In the genomic region with DNA sequence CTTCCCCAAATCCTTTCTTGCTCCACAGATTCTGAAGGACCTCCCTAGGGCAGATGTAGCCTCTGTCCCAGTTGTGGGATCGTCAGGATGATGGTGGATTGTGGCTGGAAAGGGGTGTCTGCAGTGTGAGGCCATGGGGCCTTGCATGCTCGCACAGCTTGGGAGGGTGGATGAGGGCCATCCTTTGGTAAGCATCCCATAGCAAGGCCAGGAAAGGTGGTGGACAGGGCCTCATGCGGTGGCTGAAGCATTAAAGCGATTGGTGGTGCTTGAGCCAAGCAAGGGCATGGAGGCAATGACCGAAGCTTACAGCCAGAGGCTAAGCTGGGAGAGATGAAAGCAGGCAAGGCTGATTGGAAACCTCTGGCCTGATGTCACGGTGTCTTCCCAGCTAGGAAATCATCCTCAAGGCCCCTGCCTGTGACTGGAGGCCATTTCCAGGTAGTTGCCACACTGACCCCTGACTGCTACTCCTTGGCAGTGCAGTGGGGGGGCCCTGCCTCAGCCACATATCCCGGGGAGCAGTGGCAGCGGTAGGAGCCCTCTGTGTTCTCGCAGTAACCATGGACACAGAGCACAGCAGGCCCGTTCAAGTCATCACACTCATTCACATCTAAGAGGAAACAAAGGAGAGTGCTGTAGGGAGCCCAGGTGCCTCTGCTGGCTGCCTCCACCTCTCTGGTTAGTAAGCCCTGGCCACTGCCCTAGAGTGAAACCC, we compare ENCODE assay signal across 12 cellular contexts. TPM values are rescaled to one million over a fixed set of nuclear protein-coding genes. Genes with fewer than 3 reads are reported as not detected.
DNase-seq lines count a peak whose midpoint lies in the region; ATAC-seq and TF ChIP-seq lines count a peak whose summit lies in the region.
"Had no signal": no experiment of that assay in that cellular context is flagged by ENCODE, and none has a peak within 500 bp of the region (broad histone marks: within the 10 kb centered on the region; RNA-seq: fewer than 3 reads in every experiment).

No MANE protein-coding gene starts in this region.

- POLR2A ChIA-PET in RWPE1 (lab: Yijun Ruan, JAX; ENCODE audit: low non-redundant PET) = no interaction called here
- POLR2A ChIA-PET in HEK293T (lab: Yijun Ruan, JAX) = interaction anchor here (1.1 to 1.8 kb wide), 2 partner anchors 8 to 30 kb away, joined by 3 read pairs; no protein-coding TSS in a partner anchor

- peak overlapping the region; percentile 65; the same call in 1 of the 2 replicates for H3K9ac ChIP-seq in iPS-20b (ENCODE audit: low read depth, low read length)

- H3K27me3 ChIP-seq in right atrium auricular region (no peaks in the 10 kb centered on the region), iPS-20b (ENCODE audit: insufficient read depth, low read length) (no peaks in the 10 kb centered on the region)
- H3K27me3 ChIP-seq: ascending aorta had no signal

- CTCF ChIA-PET in RWPE1 (lab: Yijun Ruan, JAX) = interaction anchor here (0.6 to 0.7 kb wide), 3 partner anchors 111 to 1099 kb away, joined by 3 to 4 read pairs (median 3); partner anchors contain the start of gene LTBP2
- CTCF ChIA-PET in HEK293T (lab: Yijun Ruan, JAX) = interaction anchor here (0.8 to 1.2 kb wide), 2 partner anchors 12 to 382 kb away, joined by 3 to 6 read pairs; no protein-coding TSS in a partner anchor

- ATAC-seq in Right ventricle myocardium inferior = no peak
- ATAC-seq in GM21423 (IDR thresholded peaks at IDR 0.05; ENCODE audit: unreplicated experiment) = no peak
- ATAC-seq: activated CD8-positive, alpha-beta T cell treated with anti-CD3 and anti-CD28 coated beads, Interleukin-2, amount 10 ng/mL, durations not matched to agents 7 days and 5 days; stimulated activated memory B cell treated with anti-CD40 and anti-IgM and Interleukin-4, amounts not matched to agents 10 μg/mL and 1 μg/mL and 100 μg/mL, for 72 hours had no signal

- H3K36me3 ChIP-seq in right atrium auricular region (peaks cover 19% of the 10 kb centered on the region), iPS-20b (ENCODE audit: insufficient read depth, low read depth, low read length) (peaks cover 10% of the 10 kb centered on the region; the same call in 1 of the 2 replicates)

- intact Hi-C loops in Right ventricle myocardium inferior (cut with DNase I) = loop anchor here (5.0 kb wide), 1 partner anchor 112 kb away; the partner anchor contains the start of gene LTBP2

- no peaks in the 10 kb centered on the region for H3K9me3 ChIP-seq in right atrium auricular region
- H3K9me3 ChIP-seq in iPS-20b (ENCODE audit: insufficient read depth, low read depth, low read length) = no peaks in the 10 kb centered on the region
- H3K9me3 ChIP-seq: ascending aorta had no signal

- H3K4me1 ChIP-seq in right atrium auricular region (peaks cover 0 to 11% of the 10 kb centered on the region in 2 donors), iPS-20b (ENCODE audit: insufficient read depth, low read length) (peaks cover 11% of the 10 kb centered on the region; the same call in 1 of the 2 replicates)
- H3K4me1 ChIP-seq: ascending aorta had no signal

- H3K27ac ChIP-seq in right atrium auricular region (no peak overlapping the region), RWPE1 (peak overlapping the region; percentile 51), iPS-20b (ENCODE audit: low read length) (peak overlapping the region; percentile 65)

- DNase-seq in right atrium auricular region (ENCODE audit: low spot score) = peak; percentile 55
- no peak for DNase-seq in Right ventricle myocardium inferior (ENCODE audit: missing footprints)
- DNase-seq in RWPE1 (ENCODE audit: low spot score) = no peak
- DNase-seq in NCI-H1694 treated with DMSO at 0.1 percent for 48 hours (lab: John Stamatoyannopoulos, UW) = no peak
- DNase-seq in NK-92 treated with Interleukin-12 subunit alpha and Interleukin-12 subunit beta, amount 100 ng/mL, for 24 hours (lab: John Stamatoyannopoulos, UW) = no peak
- DNase-seq in HEK293T (ENCODE audit: extremely low spot score) = no peak
- DNase-seq: activated CD8-positive, alpha-beta T cell treated with anti-CD3 and anti-CD28 coated beads, Interleukin-2, amount 10 ng/mL, durations not matched to agents 7 days and 5 days; activated effector memory CD4-positive, alpha-beta T cell treated with Interleukin-2 at 50 U/mL for 16 hours had no signal

- no peak for TF ChIP-seq CTCF in right atrium auricular region (IDR thresholded peaks at IDR 0.05)
- no peak for TF ChIP-seq CTCF in RWPE1 (conservative IDR thresholded peaks at IDR 0.05; ENCODE audit: low read depth)

- no peak overlapping the region for H3K4me3 ChIP-seq in right atrium auricular region
- H3K4me3 ChIP-seq in iPS-20b (ENCODE audit: low read length) = peak overlapping the region; percentile 36; the same call in 1 of the 2 replicates
- H3K4me3 ChIP-seq: ascending aorta had no signal

TF ChIP-seq in HEK293T, 16 proteins besides CTCF, POLR2A, EP300 and RAD21:
- no peak for TF ChIP-seq ZNF384 (IDR thresholded peaks at IDR 0.05)
- TF ChIP-seq L3MBTL2 (conservative IDR thresholded peaks at IDR 0.05) = no peak
- TF ChIP-seq FOXK2 (IDR thresholded peaks at IDR 0.05) = no peak
- no peak for TF ChIP-seq ARNT (IDR thresholded peaks at IDR 0.05)
- no peak for TF ChIP-seq NFRKB (IDR thresholded peaks at IDR 0.05)
- TF ChIP-seq ELF4 (IDR thresholded peaks at IDR 0.05) = no peak

RNA-seq across cellular contexts. Expression of gene ISCA2, which starts 7.0 kb away (rescaled TPM):
- total RNA-seq in right atrium auricular region (10 to 100 TPM; 20.4 to 22.3 TPM), Right ventricle myocardium inferior (38.4 TPM)

RNA-seq across cellular contexts. Expression of gene NPC2, which starts 7.5 kb away (rescaled TPM):
- total RNA-seq in right atrium auricular region = 100 to 1,000 TPM; 194 to 242 TPM
- total RNA-seq in Right ventricle myocardium inferior = 87.1 TPM

Comparison
In these comparisons a context has a peak if more than half of its experiments do, and no peak if none do; other contexts are left out.
1. H3K27ac ChIP-seq: peak in RWPE1 (single experiment) and iPS-20b (single experiment); none in right atrium auricular region (0 of 2).